In the genomic region with DNA sequence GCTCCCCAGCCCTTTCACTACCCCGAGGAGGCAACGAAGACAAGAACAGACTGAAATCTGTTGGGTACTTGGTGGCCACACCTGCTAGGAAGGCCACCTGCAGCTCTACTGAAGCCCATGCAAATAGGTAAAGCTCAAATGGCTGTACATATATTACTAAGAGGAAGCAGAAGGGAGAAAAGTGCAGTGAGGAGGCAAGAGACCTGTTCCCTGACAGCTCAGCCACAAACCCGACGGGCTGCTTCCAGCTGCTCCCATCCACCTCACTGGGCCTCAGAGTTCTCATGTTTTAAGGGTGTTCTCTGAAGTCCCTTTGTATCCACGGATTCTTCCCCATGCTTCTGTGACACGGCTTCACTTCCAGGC, we compare ENCODE assay signal across 8 cellular contexts. TPM values are rescaled to one million over a fixed set of nuclear protein-coding genes. Genes with fewer than 3 reads are reported as not detected.
DNase-seq lines count a peak whose midpoint lies in the region; ATAC-seq, FAIRE-seq and TF ChIP-seq lines count a peak whose summit lies in the region.

No MANE protein-coding gene starts in this region.

- H3K4me2 ChIP-seq in OCI-LY7 (ENCODE audit: low read length) (peak overlapping the region; percentile 71), HepG2 (ENCODE audit: low read depth, low read length) (no peak overlapping the region; the same call in 1 of the 2 replicates)

- peak; percentile 88 for DNase-seq in OCI-LY7 (ENCODE audit: low spot score)
- DNase-seq in HepG2 (ENCODE audit: low spot score), result no peak
- DNase-seq in occipital lobe (lab: John Stamatoyannopoulos, UW), result no peak
- no peak for DNase-seq in stimulated activated naive CD4-positive, alpha-beta T cell (lab: John Stamatoyannopoulos, UW)
- no peak for DNase-seq in testis
- no peak for DNase-seq in RCC 7860 (ENCODE audit: low spot score)

- H3K27ac ChIP-seq in OCI-LY7 (ENCODE audit: low read depth, low read length, poor library complexity, severe bottlenecking), result peak overlapping the region; percentile 66
- H3K27ac ChIP-seq in HepG2 (ENCODE audit: extremely low read length, insufficient read depth, low read length), result no peak overlapping the region
- peak overlapping the region in 1 of 2 donors; percentile 1 for H3K27ac ChIP-seq in testis

- CTCF ChIA-PET in OCI-LY7 (lab: Charles Lee; ENCODE audit: unreplicated experiment), result interaction anchor here (1.0 to 1.4 kb wide), 5 partner anchors 14 to 111 kb away, joined by 3 to 6 read pairs (median 3); no protein-coding TSS in a partner anchor
- CTCF ChIA-PET in HepG2 (lab: Yijun Ruan, JAX; ENCODE audit: low intra/inter-chr PET ratio, low total read pairs), result no interaction called here

- H3K4me3 ChIP-seq in OCI-LY7 (ENCODE audit: low read depth, low read length, poor library complexity, severe bottlenecking) (peak overlapping the region; percentile 38), HepG2 (replicated peaks in 1 of 3; ENCODE audit: insufficient read depth in 1 of 3, low read depth in 2 of 3, low read length in 3 of 3) (no peak overlapping the region), testis (no peak overlapping the region)

- ATAC-seq in GM18873 (IDR thresholded peaks at IDR 0.05; ENCODE audit: low FRiP score, unreplicated experiment) (peak; percentile 97), HG02885 (IDR thresholded peaks at IDR 0.05; ENCODE audit: poor library complexity, unreplicated experiment) (peak; percentile 97), HepG2 (no peak; the same call in 2 of the 3 replicates)

- H3K79me2 ChIP-seq in OCI-LY7 (ENCODE audit: insufficient read depth, low read depth, low read length) (peaks cover 74% of the 10 kb centered on the region), HepG2 (ENCODE audit: insufficient read depth, low read length) (peaks cover 95% of the 10 kb centered on the region)

- H3K36me3 ChIP-seq in OCI-LY7 (ENCODE audit: insufficient read depth, low read length), result peaks cover 8% of the 10 kb centered on the region; the same call in 1 of the 2 replicates
- peaks cover 10 to 21% of the 10 kb centered on the region in 2 experiments for H3K36me3 ChIP-seq in HepG2 (replicated peaks in 1 of 2; ENCODE audit: control insufficient read depth in 1 of 2, insufficient read depth in 2 of 2, low read length in 2 of 2)
- no peaks in the 10 kb centered on the region for H3K36me3 ChIP-seq in testis (ENCODE audit: low read depth, missing control alignments)

- in situ Hi-C loops in HepG2 (cut with HindIII; ENCODE audit: extremely low pct_ligation_motif_present, low pct_unique_long_range_greater_than_20kb), result no loop called here

- H3K27me3 ChIP-seq in HepG2 (ENCODE audit: control insufficient read depth in 1 of 2, insufficient read depth in 2 of 2, low read length in 2 of 2), result no peaks in the 10 kb centered on the region
- no peaks in the 10 kb centered on the region for H3K27me3 ChIP-seq in testis

- no peak for TF ChIP-seq RAD21 in HepG2 (CRISPR knock-in tag; IDR thresholded peaks at IDR 0.05)

- no peak for TF ChIP-seq EP300 in HepG2 (IDR thresholded peaks at IDR 0.05; ENCODE audit: low read depth in 2 of 2, low read length in 2 of 2)
- TF ChIP-seq EP300 in HepG2 (CRISPR knock-in tag; IDR thresholded peaks at IDR 0.05; ENCODE audit: borderline replicate concordance), result no peak

- H3K4me1 ChIP-seq in OCI-LY7 (ENCODE audit: insufficient read depth, low read length, poor library complexity, severe bottlenecking) (peaks cover 67% of the 10 kb centered on the region), HepG2 (ENCODE audit: insufficient read depth, low read length) (peaks cover 75% of the 10 kb centered on the region), testis (peaks cover 30% of the 10 kb centered on the region)

- H3K9me2 ChIP-seq in OCI-LY7 (ENCODE audit: insufficient read depth, low read length), result no peaks in the 10 kb centered on the region

- H3K9me3 ChIP-seq in OCI-LY7 (ENCODE audit: low read length) (no peaks in the 10 kb centered on the region), HepG2 (ENCODE audit: low read length) (no peaks in the 10 kb centered on the region), testis (no peaks in the 10 kb centered on the region)

- TF ChIP-seq CTCF in OCI-LY7 (conservative IDR thresholded peaks at IDR 0.05; ENCODE audit: low read length) (no peak), HepG2 (CRISPR knock-in tag; IDR thresholded peaks at IDR 0.05) (no peak), testis (IDR thresholded peaks at IDR 0.05) (no peak)

- no peaks in the 10 kb centered on the region for H4K20me1 ChIP-seq in OCI-LY7 (ENCODE audit: insufficient read depth, low read length)
- H4K20me1 ChIP-seq in HepG2 (ENCODE audit: insufficient read depth, low read length), result peaks cover 35% of the 10 kb centered on the region

- TF ChIP-seq POLR2A in HepG2 (IDR thresholded peaks at IDR 0.05; ENCODE audit: insufficient read depth in 1 of 2, low read depth in 2 of 2, low read length in 2 of 2), result no peak
- TF ChIP-seq POLR2A in testis (IDR thresholded peaks at IDR 0.05), result no peak

- H3K9ac ChIP-seq in HepG2 (ENCODE audit: insufficient read depth, low read depth, low read length), result no peak overlapping the region; the same call in 1 of the 2 replicates

- BruUV-seq in OCI-LY7 (replicated peaks; lab: Mats Ljungman, UMichigan), result no TSS peak
- no TSS peak for BruUV-seq in HepG2 (replicated peaks; lab: Mats Ljungman, UMichigan)

- FAIRE-seq in HepG2 (lab: Jason Lieb, UNC) (no peak), RCC 7860 (lab: Jason Lieb, UNC) (no peak)

- 87% methylated on average over 6 of the region's 6 CpGs for WGBS in HepG2 (ENCODE audit: low lambda C conversion rate)
- 32 to 38% methylated on average over 6 of the region's 6 CpGs for WGBS in testis, 2 donors

- intact Hi-C loops in OCI-LY7 (cut with micrococcal nuclease; ENCODE audit: unreplicated experiment) (loop anchor here (1.0 kb wide), 2 partner anchors 16 to 25 kb away; a partner anchor contains a TSS), HepG2 (cut with micrococcal nuclease; ENCODE audit: unreplicated experiment) (no loop called here), testis (cut with DNase I; ENCODE audit: low total_unique reads) (no loop called here)

- H2AFZ ChIP-seq in OCI-LY7 (ENCODE audit: low read length) (no peak overlapping the region; the same call in 1 of the 2 replicates), HepG2 (ENCODE audit: low read length) (no peak overlapping the region)

- POLR2A ChIA-PET in OCI-LY7 (lab: Charles Lee), result interaction anchor here (0.6 to 5.3 kb wide), 12 partner anchors 11 to 133 kb away, joined by 3 to 72 read pairs (median 3); no protein-coding TSS in a partner anchor
- POLR2A ChIA-PET in HepG2 (lab: Yijun Ruan, JAX), result interaction anchor here (2.3 kb wide), 1 partner anchor 24 kb away, joined by 10 read pairs; a partner anchor contains a TSS

TF ChIP-seq in HepG2, 621 proteins besides CTCF, POLR2A, EP300 and RAD21:
- TF ChIP-seq BHLHE40 (IDR thresholded peaks at IDR 0.05; ENCODE audit: low read length) (no peak), CBX5 (CRISPR knock-in tag; IDR thresholded peaks at IDR 0.05; ENCODE audit: borderline replicate concordance) (no peak), ZNF292 (CRISPR knock-in tag; IDR thresholded peaks at IDR 0.05; ENCODE audit: borderline replicate concordance, low read depth) (0 out of 2 replicates have a peak, but pooled peaks have one; percentile 25)
- TF ChIP-seq, protein P1, sequence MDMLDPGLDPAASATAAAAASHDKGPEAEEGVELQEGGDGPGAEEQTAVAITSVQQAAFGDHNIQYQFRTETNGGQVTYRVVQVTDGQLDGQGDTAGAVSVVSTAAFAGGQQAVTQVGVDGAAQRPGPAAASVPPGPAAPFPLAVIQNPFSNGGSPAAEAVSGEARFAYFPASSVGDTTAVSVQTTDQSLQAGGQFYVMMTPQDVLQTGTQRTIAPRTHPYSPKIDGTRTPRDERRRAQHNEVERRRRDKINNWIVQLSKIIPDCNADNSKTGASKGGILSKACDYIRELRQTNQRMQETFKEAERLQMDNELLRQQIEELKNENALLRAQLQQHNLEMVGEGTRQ (IDR thresholded peaks at IDR 0.05; ENCODE audit: low read depth, low read length), result 0 out of 2 replicates have a peak, but pooled peaks have one; percentile 4
- TF ChIP-seq, protein P1 (CRISPR knock-in tag; IDR thresholded peaks at IDR 0.05; ENCODE audit: borderline replicate concordance), result no peak
TF ChIP-seq in HepG2: peak in this region for 2.

RNA-seq across cellular contexts. Expression of a gene that starts 24.6 kb away (rescaled TPM):
- 16.3 and 19.3 TPM in 2 replicates for total RNA-seq in OCI-LY7 (2014; rRNA removed; shearing (Covaris generic))
- total RNA-seq in OCI-LY7 (2022) (34.9 and 38.2 TPM in 2 replicates), HepG2 (2016; rRNA removed; fragmentation: Illumina TruSeq; extraction: Trizol) (40.5 and 49.1 TPM in 2 replicates), occipital lobe (1.6 TPM), testis (10 to 100 TPM; 21.1 to 26.1 TPM)
- total RNA-seq in HepG2 (2016; cell fraction: cytosol; rRNA removed; fragmentation: Illumina TruSeq; extraction: Trizol; ENCODE audit: low read depth), result 4.0 and 4.7 TPM in 2 replicates
- total RNA-seq in HepG2 (2016; cell fraction: insoluble cytoplasmic fraction; rRNA removed; fragmentation: Illumina TruSeq; extraction: Trizol), result 36.8 and 47.0 TPM in 2 replicates
- total RNA-seq in HepG2 (2016; cell fraction: membrane; rRNA removed; fragmentation: Illumina TruSeq; extraction: Trizol), result 24.9 and 25.7 TPM in 2 replicates
- 50.0 and 60.1 TPM in 2 replicates for total RNA-seq in HepG2 (2016; cell fraction: nucleus; rRNA removed; fragmentation: Illumina TruSeq; extraction: Trizol)
- polyA plus RNA-seq in HepG2 (2011; rRNA removed) (68.2 and 72.5 TPM in 2 replicates), testis (ENCODE audit: insufficient read depth, low read depth, low replicate concordance) (34.7 TPM)
- polyA plus RNA-seq in HepG2 (2011; cell fraction: cytosol; rRNA removed), result 51.1 and 62.3 TPM in 2 replicates
- 100.0 and 109 TPM in 2 replicates for polyA plus RNA-seq in HepG2 (2011; cell fraction: nucleus; rRNA removed)
- 42.0 and 55.5 TPM in 2 replicates for polyA plus RNA-seq in HepG2 (2012)
- 2.3 and 2.5 TPM in 2 replicates for polyA plus RNA-seq in HepG2 (2016; cell fraction: cytosol; fragmentation: Illumina TruSeq; extraction: Trizol; ENCODE audit: low read depth)
- 27.8 and 31.3 TPM in 2 replicates for polyA plus RNA-seq in HepG2 (2016; cell fraction: insoluble cytoplasmic fraction; fragmentation: Illumina TruSeq; extraction: Trizol; ENCODE audit: low read depth)
- polyA plus RNA-seq in HepG2 (2016; cell fraction: membrane; fragmentation: Illumina TruSeq; extraction: Trizol; ENCODE audit: low read depth), result 11.1 and 12.4 TPM in 2 replicates
- 72.8 and 73.2 TPM in 2 replicates for polyA plus RNA-seq in HepG2 (2016; cell fraction: nucleus; fragmentation: Illumina TruSeq; extraction: Trizol; ENCODE audit: insufficient read depth, low read depth)
- 21.3 and 119 TPM in 2 replicates for polyA minus RNA-seq in HepG2 (2011; rRNA and poly(A)+ RNA removed; ENCODE audit: low replicate concordance)
- 67.1 and 80.2 TPM in 2 replicates for polyA minus RNA-seq in HepG2 (2011; cell fraction: cytosol; rRNA and poly(A)+ RNA removed)
- 60.0 and 64.5 TPM in 2 replicates for polyA minus RNA-seq in HepG2 (2011; cell fraction: nucleus; rRNA and poly(A)+ RNA removed)
